1 cellular context compared by ENCODE assay signal in the genomic region with DNA sequence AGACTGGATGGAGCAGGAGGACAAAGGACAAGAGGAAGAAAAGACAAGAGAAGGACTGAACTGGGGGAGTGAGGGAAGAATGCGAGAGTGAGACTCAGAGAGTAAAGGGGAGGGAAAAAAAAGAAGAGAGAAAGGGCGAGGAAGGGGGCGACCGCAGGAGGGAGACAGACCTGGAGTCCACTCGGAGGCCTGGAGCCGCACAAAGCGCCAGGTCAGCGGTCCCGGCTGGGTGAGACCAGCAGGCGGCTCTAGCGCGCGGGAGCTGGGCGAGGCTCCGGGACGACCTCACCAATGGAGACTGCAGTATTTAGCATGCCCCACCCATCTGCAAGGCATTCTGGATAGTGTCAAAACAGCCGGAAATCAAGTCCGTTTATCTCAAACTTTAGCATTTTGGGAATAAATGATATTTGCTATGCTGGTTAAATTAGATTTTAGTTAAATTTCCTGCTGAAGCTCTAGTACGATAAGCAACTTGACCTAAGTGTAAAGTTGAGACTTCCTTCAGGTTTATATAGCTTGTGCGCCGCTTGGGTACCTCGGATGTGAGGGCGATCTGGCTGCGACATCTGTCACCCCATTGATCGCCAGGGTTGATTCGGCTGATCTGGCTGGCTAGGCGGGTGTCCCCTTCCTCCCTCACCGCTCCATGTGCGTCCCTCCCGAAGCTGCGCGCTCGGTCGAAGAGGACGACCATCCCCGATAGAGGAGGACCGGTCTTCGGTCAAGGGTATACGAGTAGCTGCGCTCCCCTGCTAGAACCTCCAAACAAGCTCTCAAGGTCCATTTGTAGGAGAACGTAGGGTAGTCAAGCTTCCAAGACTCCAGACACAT.
TF ChIP-seq lines count a peak whose summit lies in the region.

A gene with protein sequence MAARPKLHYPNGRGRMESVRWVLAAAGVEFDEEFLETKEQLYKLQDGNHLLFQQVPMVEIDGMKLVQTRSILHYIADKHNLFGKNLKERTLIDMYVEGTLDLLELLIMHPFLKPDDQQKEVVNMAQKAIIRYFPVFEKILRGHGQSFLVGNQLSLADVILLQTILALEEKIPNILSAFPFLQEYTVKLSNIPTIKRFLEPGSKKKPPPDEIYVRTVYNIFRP (minus strand): TSS at position 206 of the 834 bp plus-strand sequence. CDS start 1,041 bp downstream, outside the sequence.

TF ChIP-seq in GM23338, 12 proteins besides CTCF, POLR2A, EP300 and RAD21 (continued from another document):
- TF ChIP-seq, protein P1, sequence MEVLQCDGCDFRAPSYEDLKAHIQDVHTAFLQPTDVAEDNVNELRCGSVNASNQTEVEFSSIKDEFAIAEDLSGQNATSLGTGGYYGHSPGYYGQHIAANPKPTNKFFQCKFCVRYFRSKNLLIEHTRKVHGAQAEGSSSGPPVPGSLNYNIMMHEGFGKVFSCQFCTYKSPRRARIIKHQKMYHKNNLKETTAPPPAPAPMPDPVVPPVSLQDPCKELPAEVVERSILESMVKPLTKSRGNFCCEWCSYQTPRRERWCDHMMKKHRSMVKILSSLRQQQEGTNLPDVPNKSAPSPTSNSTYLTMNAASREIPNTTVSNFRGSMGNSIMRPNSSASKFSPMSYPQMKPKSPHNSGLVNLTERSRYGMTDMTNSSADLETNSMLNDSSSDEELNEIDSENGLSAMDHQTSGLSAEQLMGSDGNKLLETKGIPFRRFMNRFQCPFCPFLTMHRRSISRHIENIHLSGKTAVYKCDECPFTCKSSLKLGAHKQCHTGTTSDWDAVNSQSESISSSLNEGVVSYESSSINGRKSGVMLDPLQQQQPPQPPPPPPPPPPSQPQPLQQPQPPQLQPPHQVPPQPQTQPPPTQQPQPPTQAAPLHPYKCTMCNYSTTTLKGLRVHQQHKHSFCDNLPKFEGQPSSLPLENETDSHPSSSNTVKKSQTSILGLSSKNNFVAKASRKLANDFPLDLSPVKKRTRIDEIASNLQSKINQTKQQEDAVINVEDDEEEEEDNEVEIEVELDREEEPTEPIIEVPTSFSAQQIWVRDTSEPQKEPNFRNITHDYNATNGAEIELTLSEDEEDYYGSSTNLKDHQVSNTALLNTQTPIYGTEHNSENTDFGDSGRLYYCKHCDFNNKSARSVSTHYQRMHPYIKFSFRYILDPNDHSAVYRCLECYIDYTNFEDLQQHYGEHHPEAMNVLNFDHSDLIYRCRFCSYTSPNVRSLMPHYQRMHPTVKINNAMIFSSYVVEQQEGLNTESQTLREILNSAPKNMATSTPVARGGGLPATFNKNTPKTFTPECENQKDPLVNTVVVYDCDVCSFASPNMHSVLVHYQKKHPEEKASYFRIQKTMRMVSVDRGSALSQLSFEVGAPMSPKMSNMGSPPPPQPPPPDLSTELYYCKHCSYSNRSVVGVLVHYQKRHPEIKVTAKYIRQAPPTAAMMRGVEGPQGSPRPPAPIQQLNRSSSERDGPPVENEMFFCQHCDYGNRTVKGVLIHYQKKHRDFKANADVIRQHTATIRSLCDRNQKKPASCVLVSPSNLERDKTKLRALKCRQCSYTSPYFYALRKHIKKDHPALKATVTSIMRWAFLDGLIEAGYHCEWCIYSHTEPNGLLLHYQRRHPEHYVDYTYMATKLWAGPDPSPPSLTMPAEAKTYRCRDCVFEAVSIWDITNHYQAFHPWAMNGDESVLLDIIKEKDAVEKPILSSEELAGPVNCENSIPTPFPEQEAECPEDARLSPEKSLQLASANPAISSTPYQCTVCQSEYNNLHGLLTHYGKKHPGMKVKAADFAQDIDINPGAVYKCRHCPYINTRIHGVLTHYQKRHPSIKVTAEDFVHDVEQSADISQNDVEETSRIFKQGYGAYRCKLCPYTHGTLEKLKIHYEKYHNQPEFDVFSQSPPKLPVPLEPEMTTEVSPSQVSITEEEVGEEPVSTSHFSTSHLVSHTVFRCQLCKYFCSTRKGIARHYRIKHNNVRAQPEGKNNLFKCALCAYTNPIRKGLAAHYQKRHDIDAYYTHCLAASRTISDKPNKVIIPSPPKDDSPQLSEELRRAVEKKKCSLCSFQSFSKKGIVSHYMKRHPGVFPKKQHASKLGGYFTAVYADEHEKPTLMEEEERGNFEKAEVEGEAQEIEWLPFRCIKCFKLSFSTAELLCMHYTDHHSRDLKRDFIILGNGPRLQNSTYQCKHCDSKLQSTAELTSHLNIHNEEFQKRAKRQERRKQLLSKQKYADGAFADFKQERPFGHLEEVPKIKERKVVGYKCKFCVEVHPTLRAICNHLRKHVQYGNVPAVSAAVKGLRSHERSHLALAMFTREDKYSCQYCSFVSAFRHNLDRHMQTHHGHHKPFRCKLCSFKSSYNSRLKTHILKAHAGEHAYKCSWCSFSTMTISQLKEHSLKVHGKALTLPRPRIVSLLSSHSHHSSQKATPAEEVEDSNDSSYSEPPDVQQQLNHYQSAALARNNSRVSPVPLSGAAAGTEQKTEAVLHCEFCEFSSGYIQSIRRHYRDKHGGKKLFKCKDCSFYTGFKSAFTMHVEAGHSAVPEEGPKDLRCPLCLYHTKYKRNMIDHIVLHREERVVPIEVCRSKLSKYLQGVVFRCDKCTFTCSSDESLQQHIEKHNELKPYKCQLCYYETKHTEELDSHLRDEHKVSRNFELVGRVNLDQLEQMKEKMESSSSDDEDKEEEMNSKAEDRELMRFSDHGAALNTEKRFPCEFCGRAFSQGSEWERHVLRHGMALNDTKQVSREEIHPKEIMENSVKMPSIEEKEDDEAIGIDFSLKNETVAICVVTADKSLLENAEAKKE (CRISPR knock-in tag; IDR thresholded peaks at IDR 0.05) = peak; percentile 100
